Comparison of ENCODE assay signal across 8 cellular contexts in genomic region chr3:127473244-127474024, GRCh38.
DNase-seq lines count a peak whose midpoint lies in the region; ATAC-seq, FAIRE-seq and TF ChIP-seq lines count a peak whose summit lies in the region.

No MANE protein-coding gene starts in this region.

- H3K4me1 ChIP-seq in OCI-LY7 (ENCODE audit: insufficient read depth, low read length, poor library complexity, severe bottlenecking) (no peaks in the 10 kb centered on the region), keratinocyte (ENCODE audit: control insufficient read depth, extremely low read depth, insufficient read depth, low read length) (no peaks in the 10 kb centered on the region), prostate gland (replicated peaks) (no peaks in the 10 kb centered on the region), gastroesophageal sphincter (no peaks in the 10 kb centered on the region)

- 67% methylated on average over 10 of the region's 10 CpGs for WGBS in prostate gland
- WGBS in gastroesophageal sphincter (ENCODE audit: low coverage in 1 of 2), 2 donors = no CpG with 5 or more reads among the region's 10 CpGs

- DNase-seq in D721Med (ENCODE audit: insufficient read length, low spot score) (peak; percentile 56), GM20000 (ENCODE audit: low spot score) (peak; percentile 61), OCI-LY7 (ENCODE audit: low spot score) (peak; percentile 20), keratinocyte (ENCODE audit: low read depth, low spot score) (no peak), prostate gland (ENCODE audit: low spot score) (no peak)

- intact Hi-C loops in OCI-LY7 (cut with micrococcal nuclease; ENCODE audit: unreplicated experiment) = no loop called here
- intact Hi-C loops in prostate gland (cut with DNase I) = no loop called here

- H3K4me2 ChIP-seq in OCI-LY7 (ENCODE audit: low read length) = no peak overlapping the region
- no peak overlapping the region for H3K4me2 ChIP-seq in keratinocyte (ENCODE audit: control insufficient read depth, extremely low read depth, insufficient read depth, low read depth, low read length)

- H3K27ac ChIP-seq in OCI-LY7 (ENCODE audit: low read depth, low read length, poor library complexity, severe bottlenecking) (no peak overlapping the region), keratinocyte (ENCODE audit: control insufficient read depth, insufficient read depth, low read length) (no peak overlapping the region), prostate gland (no peak overlapping the region), gastroesophageal sphincter (no peak overlapping the region)

- dilution Hi-C loops in keratinocyte (cut with MboI; ENCODE audit: extremely low pct_ligation_motif_present, low sequenced_read_pairs) = no loop called here

- no peak overlapping the region for H2AFZ ChIP-seq in OCI-LY7 (ENCODE audit: low read length)
- H2AFZ ChIP-seq in keratinocyte (ENCODE audit: control insufficient read depth, low read length) = no peak overlapping the region

- no peaks in the 10 kb centered on the region for H3K9me2 ChIP-seq in OCI-LY7 (ENCODE audit: insufficient read depth, low read length)

- H3K9ac ChIP-seq in keratinocyte (ENCODE audit: control insufficient read depth, extremely low read depth, insufficient read depth, low read length) = no peak overlapping the region

- no TSS peak for BruUV-seq in OCI-LY7 (replicated peaks; lab: Mats Ljungman, UMichigan)

- TF ChIP-seq CTCF in D721Med (IDR thresholded peaks at IDR 0.05; ENCODE audit: insufficient read depth, missing control alignments) (peak; percentile 23), GM20000 (IDR thresholded peaks at IDR 0.05; ENCODE audit: extremely low read depth, missing control alignments) (no peak), OCI-LY7 (conservative IDR thresholded peaks at IDR 0.05; ENCODE audit: low read length) (peak; percentile 66), keratinocyte (optimal IDR thresholded peaks at IDR 0.05 in 1 of 3, IDR thresholded peaks at IDR 0.05 in 1 of 3, conservative IDR thresholded peaks at IDR 0.05 in 1 of 3; ENCODE audit: extremely low read depth in 1 of 3, insufficient read depth in 2 of 3, low read length in 3 of 3) (peak; percentile 53 to 75 (median 70)), prostate gland (IDR thresholded peaks at IDR 0.05) (peak in 1 of 4 experiments; percentile 44), gastroesophageal sphincter (IDR thresholded peaks at IDR 0.05) (no peak)

- TF ChIP-seq POLR2A in prostate gland (IDR thresholded peaks at IDR 0.05) = no peak
- TF ChIP-seq POLR2A in gastroesophageal sphincter (IDR thresholded peaks at IDR 0.05) = no peak

- H4K20me1 ChIP-seq in OCI-LY7 (ENCODE audit: insufficient read depth, low read length) = no peaks in the 10 kb centered on the region
- no peaks in the 10 kb centered on the region for H4K20me1 ChIP-seq in keratinocyte (ENCODE audit: control insufficient read depth, extremely low read depth, insufficient read depth, low read length)

- POLR2A ChIA-PET in OCI-LY7 (lab: Charles Lee) = no interaction called here

- no peaks in the 10 kb centered on the region for H3K9me3 ChIP-seq in OCI-LY7 (ENCODE audit: low read length)
- H3K9me3 ChIP-seq in keratinocyte (ENCODE audit: control insufficient read depth, low read depth, low read length) = no peaks in the 10 kb centered on the region
- H3K9me3 ChIP-seq in prostate gland = no peaks in the 10 kb centered on the region
- no peaks in the 10 kb centered on the region for H3K9me3 ChIP-seq in gastroesophageal sphincter

- ATAC-seq in gastroesophageal sphincter (no peak), GM21381 (IDR thresholded peaks at IDR 0.05; ENCODE audit: unreplicated experiment) (no peak), HG03432 (IDR thresholded peaks at IDR 0.05; ENCODE audit: unreplicated experiment) (no peak)

- no peaks in the 10 kb centered on the region for H3K9me1 ChIP-seq in keratinocyte (ENCODE audit: control insufficient read depth, extremely low read depth, insufficient read depth, low read length)

- H3K79me2 ChIP-seq in OCI-LY7 (ENCODE audit: insufficient read depth, low read depth, low read length) (no peaks in the 10 kb centered on the region), keratinocyte (ENCODE audit: control insufficient read depth, insufficient read depth, low read length) (no peaks in the 10 kb centered on the region)

- no peak for TF ChIP-seq EP300 in gastroesophageal sphincter (IDR thresholded peaks at IDR 0.05)

- FAIRE-seq in D721Med (lab: Jason Lieb, UNC) (no peak), keratinocyte (lab: Jason Lieb, UNC) (no peak)

- no peak overlapping the region for H3K4me3 ChIP-seq in OCI-LY7 (ENCODE audit: low read depth, low read length, poor library complexity, severe bottlenecking)
- no peak overlapping the region for H3K4me3 ChIP-seq in keratinocyte (ENCODE audit: control insufficient read depth in 2 of 3, extremely low read depth in 1 of 3, insufficient read depth in 2 of 3, low read depth in 1 of 3, low read length in 3 of 3)
- H3K4me3 ChIP-seq in prostate gland = no peak overlapping the region
- no peak overlapping the region for H3K4me3 ChIP-seq in gastroesophageal sphincter

- no peaks in the 10 kb centered on the region for H3K36me3 ChIP-seq in OCI-LY7 (ENCODE audit: insufficient read depth, low read length)
- no peaks in the 10 kb centered on the region for H3K36me3 ChIP-seq in keratinocyte (ENCODE audit: control insufficient read depth in 2 of 2, extremely low read depth in 1 of 2, insufficient read depth in 2 of 2, low read length in 2 of 2)
- H3K36me3 ChIP-seq in prostate gland = no peaks in the 10 kb centered on the region
- no peaks in the 10 kb centered on the region for H3K36me3 ChIP-seq in gastroesophageal sphincter

- CTCF ChIA-PET in OCI-LY7 (lab: Charles Lee; ENCODE audit: unreplicated experiment) = interaction anchor here (0.6 kb wide), 1 partner anchor 110 kb away, joined by 6 read pairs; no protein-coding TSS in a partner anchor

- H3K27me3 ChIP-seq in keratinocyte (ENCODE audit: control insufficient read depth, extremely low read depth, insufficient read depth, low read length) (peaks cover 14% of the 10 kb centered on the region), prostate gland (replicated peaks; ENCODE audit: insufficient read depth) (peaks cover 3% of the 10 kb centered on the region), gastroesophageal sphincter (peaks cover 26% of the 10 kb centered on the region)

Comparison
In these comparisons a context has a peak if more than half of its experiments do, and no peak if none do; other contexts are left out.
1. DNase-seq: peak in D721Med (single experiment), GM20000 (single experiment) and OCI-LY7 (single experiment); none in keratinocyte (single experiment) and prostate gland (single experiment).
2. CTCF ChIP-seq: peak in D721Med (single experiment), OCI-LY7 (single experiment) and keratinocyte (3 of 3); none in GM20000 (single experiment) and gastroesophageal sphincter (0 of 4).